Comparison of ENCODE assay signal across 27 cellular contexts in the genomic region with DNA sequence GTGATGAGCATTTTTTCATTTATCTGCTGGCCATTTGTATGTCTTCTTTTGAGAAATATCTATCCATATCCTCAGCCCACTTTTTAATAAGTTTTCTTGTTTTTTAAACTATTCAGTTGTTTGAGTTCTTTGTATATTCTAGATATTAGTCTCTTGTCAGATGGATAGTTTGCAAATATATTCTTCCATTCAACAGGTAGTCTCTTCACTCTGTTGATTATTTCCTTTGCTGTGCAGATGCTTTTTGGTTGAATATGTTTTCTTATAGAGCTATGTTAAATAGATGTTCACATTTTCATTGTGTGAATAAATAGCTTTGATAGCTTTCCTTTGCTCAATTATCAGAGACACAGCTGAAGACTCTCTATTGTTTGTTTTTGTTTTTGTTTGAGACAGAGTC.
"Had no signal": no experiment of that assay in that cellular context is flagged by ENCODE, and none has a peak within 500 bp of the region (broad histone marks: within the 10 kb centered on the region; RNA-seq: fewer than 3 reads in every experiment).

No MANE protein-coding gene starts in this region.

- DNase-seq: colonic mucosa; cortex of kidney; dermis blood vessel endothelial cell; dorsolateral prefrontal cortex; effector CD4-positive, alpha-beta T cell; effector CD8-positive, alpha-beta T cell; effector memory CD4-positive, alpha-beta T cell; effector memory CD8-positive, alpha-beta T cell; endodermal cell; erythroblast; esophagus squamous epithelium; foreskin fibroblast; foreskin keratinocyte; foreskin melanocyte; gastrocnemius medialis; glutamatergic neuron; head of caudate nucleus; heart left ventricle; heart right ventricle had no signal

- H3K4me1 ChIP-seq: colonic mucosa, esophagus muscularis mucosa, esophagus squamous epithelium, foreskin keratinocyte, gastrocnemius medialis, gastroesophageal sphincter, heart left ventricle, heart right ventricle had no signal

- FAIRE-seq: endometrium, endothelial cell of umbilical vein, frontal cortex had no signal

- H3K27ac ChIP-seq: colonic mucosa, coronary artery, epithelial cell of prostate, esophagus muscularis mucosa, esophagus squamous epithelium, foreskin keratinocyte, gastrocnemius medialis, gastroesophageal sphincter, heart left ventricle, heart right ventricle, hepatocyte had no signal

- H3K36me3 ChIP-seq: colonic mucosa had no signal

- H3K9me3 ChIP-seq: colonic mucosa, esophagus muscularis mucosa, esophagus squamous epithelium, gastrocnemius medialis, gastroesophageal sphincter, heart left ventricle, heart right ventricle had no signal

- H3K4me3 ChIP-seq: colonic mucosa, coronary artery, dorsolateral prefrontal cortex, esophagus muscularis mucosa, esophagus squamous epithelium, gastrocnemius medialis, gastroesophageal sphincter, heart left ventricle, heart right ventricle, hepatocyte had no signal
